2 cellular contexts compared by ENCODE assay signal in genomic region chr9:20994486-20994885, GRCh38.
TF ChIP-seq lines count a peak whose summit lies in the region.

No MANE protein-coding gene starts in this region.

TF ChIP-seq in HEK293T, 16 proteins besides CTCF, POLR2A, EP300 and RAD21 (continued from another document):
- no peak for TF ChIP-seq PKNOX1 (IDR thresholded peaks at IDR 0.05)
- no peak for TF ChIP-seq FOXA1 (IDR thresholded peaks at IDR 0.05)
- TF ChIP-seq SP1 (IDR thresholded peaks at IDR 0.05), result no peak
- TF ChIP-seq ELF4 (IDR thresholded peaks at IDR 0.05), result no peak
- TF ChIP-seq TARDBP (IDR thresholded peaks at IDR 0.05), result no peak
- TF ChIP-seq NFRKB (IDR thresholded peaks at IDR 0.05), result no peak
- no peak for TF ChIP-seq LEF1 (IDR thresholded peaks at IDR 0.05; ENCODE audit: borderline replicate concordance)

TF ChIP-seq in GM12878, 131 proteins besides CTCF, POLR2A, EP300 and RAD21 (continued from another document):
- no peak for TF ChIP-seq E2F8 (IDR thresholded peaks at IDR 0.05; ENCODE audit: low read depth, partially characterized antibody)
- TF ChIP-seq BRCA1 (IDR thresholded peaks at IDR 0.05; ENCODE audit: low read depth, low read length), result no peak
- TF ChIP-seq PAX5 (IDR thresholded peaks at IDR 0.05; ENCODE audit: borderline replicate concordance, low read depth, low read length), result no peak
- TF ChIP-seq STAT1 (conservative IDR thresholded peaks at IDR 0.05), result no peak
- no peak for TF ChIP-seq NRF1 (conservative IDR thresholded peaks at IDR 0.05; ENCODE audit: low read depth, low read length)
